ENCODE assay signal across 9 cellular contexts in genomic region chr7:144027070-144027469, GRCh38. TPM values are rescaled to one million over a fixed set of nuclear protein-coding genes. Genes with fewer than 3 reads are reported as not detected.
DNase-seq lines count a peak whose midpoint lies in the region; ATAC-seq, FAIRE-seq and TF ChIP-seq lines count a peak whose summit lies in the region.
"Had no signal": no experiment of that assay in that cellular context is flagged by ENCODE, and none has a peak within 500 bp of the region (broad histone marks: within the 10 kb centered on the region; RNA-seq: fewer than 3 reads in every experiment).

No MANE protein-coding gene starts in this region.

- peak; percentile 68 for TF ChIP-seq CTCF in RWPE2 (IDR thresholded peaks at IDR 0.05; ENCODE audit: poor library complexity, severe bottlenecking)

- WGBS in small intestine, 3 donors = 7 to 12% (median 7%) methylated on average over 3 of the region's 3 CpGs

- peak; percentile 13 for DNase-seq in DMS79 treated with DMSO at 0.1 percent for 48 hours (lab: John Stamatoyannopoulos, UW)
- no peak for DNase-seq in DMS79 (lab: John Stamatoyannopoulos, UW)
- no peak for DNase-seq in RWPE2 (ENCODE audit: low spot score)
- peak; percentile 16 for DNase-seq in globus pallidus (ENCODE audit: low spot score)
- DNase-seq in small intestine = peak; percentile 48
- DNase-seq in T-helper 1 cell = no peak

- H3K36me3 ChIP-seq in RWPE2 (ENCODE audit: low read depth) = no peaks in the 10 kb centered on the region
- H3K36me3 ChIP-seq in small intestine (ENCODE audit: control insufficient read depth in 2 of 2, insufficient read depth in 2 of 2, low read length in 2 of 2) = no peaks in the 10 kb centered on the region
- H3K36me3 ChIP-seq: BLaER1 had no signal

- peak; percentile 82 for FAIRE-seq in small intestine (lab: Jason Lieb, UNC)

- H3K27me3 ChIP-seq in RWPE2 (ENCODE audit: insufficient read depth, poor library complexity, severe bottlenecking) = peaks cover 3% of the 10 kb centered on the region
- no peaks in the 10 kb centered on the region for H3K27me3 ChIP-seq in small intestine (ENCODE audit: control insufficient read depth in 2 of 2, insufficient read depth in 2 of 2, low read length in 2 of 2)
- H3K27me3 ChIP-seq: BLaER1 had no signal

- no peaks in the 10 kb centered on the region for H3K4me1 ChIP-seq in RWPE2 (ENCODE audit: insufficient read depth, poor library complexity, severe bottlenecking)
- no peaks in the 10 kb centered on the region for H3K4me1 ChIP-seq in small intestine (ENCODE audit: control insufficient read depth in 2 of 2, insufficient read depth in 1 of 2, low read depth in 1 of 2, low read length in 1 of 2)
- H3K4me1 ChIP-seq: BLaER1 had no signal

- H3K27ac ChIP-seq in RWPE2 (ENCODE audit: poor library complexity, severe bottlenecking) (no peak overlapping the region), small intestine (ENCODE audit: low read depth in 1 of 2, low read length in 1 of 2) (no peak overlapping the region)
- H3K27ac ChIP-seq: BLaER1 had no signal

- no peak; the same call in 2 of the 3 replicates for ATAC-seq in RWPE2 (ENCODE audit: low read depth)
- ATAC-seq in GM18502 (IDR thresholded peaks at IDR 0.05; ENCODE audit: poor library complexity, unreplicated experiment) = no peak
- no peak for ATAC-seq in activated CD4-positive, CD25-positive, alpha-beta regulatory T cell treated with anti-CD3 and anti-CD28 coated beads, Interleukin-2, amount 50 U/mL, for 24 hours

- H3K4me3 ChIP-seq in RWPE2 (ENCODE audit: severe bottlenecking) (no peak overlapping the region), small intestine (ENCODE audit: low read depth in 1 of 2, low read length in 2 of 2) (no peak overlapping the region)
- H3K4me3 ChIP-seq: BLaER1 had no signal

- H3K9me3 ChIP-seq in RWPE2 (ENCODE audit: severe bottlenecking) = no peaks in the 10 kb centered on the region
- no peaks in the 10 kb centered on the region for H3K9me3 ChIP-seq in small intestine (ENCODE audit: control insufficient read depth, low read depth)
- H3K9me3 ChIP-seq: BLaER1 had no signal

RNA-seq across cellular contexts. Expression of gene OR2A5, which starts 21.7 kb away (rescaled TPM):
- polyA plus RNA-seq in small intestine = not detected

RNA-seq across cellular contexts. Expression of gene OR6B1, which starts 26.9 kb away (rescaled TPM):
- not detected for polyA plus RNA-seq in small intestine

RNA-seq across cellular contexts. Expression of gene OR2A25, which starts 42.5 kb away (rescaled TPM):
- not detected for polyA plus RNA-seq in small intestine

RNA-seq across cellular contexts. Expression of gene OR2A12, which starts 59.0 kb away (rescaled TPM):
- polyA plus RNA-seq in small intestine = not detected

Comparison
In these comparisons a context has a peak if more than half of its experiments do, and no peak if none do; other contexts are left out.
1. DNase-seq: peak in DMS79 treated with DMSO at 0.1 percent for 48 hours (single experiment), globus pallidus (single experiment) and small intestine (single experiment); none in DMS79 (single experiment), RWPE2 (single experiment) and T-helper 1 cell (0 of 5).